12 cellular contexts compared by ENCODE assay signal in genomic region chr10:72567421-72567820, GRCh38. TPM values are rescaled to one million over a fixed set of nuclear protein-coding genes. Genes with fewer than 3 reads are reported as not detected.
A peak's percentile ranks its signal among the peaks of the same experiment; 100 is the strongest.
DNase-seq lines count a peak whose midpoint lies in the region; ATAC-seq, FAIRE-seq and TF ChIP-seq lines count a peak whose summit lies in the region.
"Had no signal": no experiment of that assay in that cellular context is flagged by ENCODE, and none has a peak within 500 bp of the region (broad histone marks: within the 10 kb centered on the region; RNA-seq: fewer than 3 reads in every experiment).

No MANE protein-coding gene starts in this region.

- peak; percentile 21 for ATAC-seq in foreskin keratinocyte
- no peak for ATAC-seq in HG03159 (IDR thresholded peaks at IDR 0.05; ENCODE audit: unreplicated experiment)
- ATAC-seq in HG03354 (IDR thresholded peaks at IDR 0.05; ENCODE audit: poor library complexity, severe bottlenecking, unreplicated experiment) = no peak
- no peak for ATAC-seq in sciatic nerve

- FAIRE-seq in H54 (lab: Jason Lieb, UNC) = peak; percentile 100

- H3K4me1 ChIP-seq in foreskin keratinocyte = no peaks in the 10 kb centered on the region

- no peak overlapping the region for H3K27ac ChIP-seq in foreskin keratinocyte

- no peak for TF ChIP-seq POLR2A in H54 (IDR thresholded peaks at IDR 0.05; ENCODE audit: low read depth, low read length)

- TF ChIP-seq CTCF in foreskin keratinocyte (conservative IDR thresholded peaks at IDR 0.05) = no peak

- intact Hi-C loops in sciatic nerve (cut with DNase I) = no loop called here

- DNase-seq in H54 (ENCODE audit: insufficient read length, low spot score) = peak; percentile 81
- DNase-seq in T1000 (lab: John Stamatoyannopoulos, UW) = peak; percentile 60
- peak; percentile 12 to 59 for DNase-seq in foreskin keratinocyte
- DNase-seq in stromal cell of bone marrow (ENCODE audit: low read depth) = peak; percentile 56
- no peak for DNase-seq in sciatic nerve (ENCODE audit: low spot score)
- DNase-seq: activated CD4-positive, alpha-beta T cell treated with anti-CD3 and anti-CD28 coated beads for 48 hours; activated naive CD4-positive, alpha-beta T cell treated with Interleukin-2 at 50 U/mL for 16 hours; NCI-H1694; spleen; stimulated activated naive CD4-positive, alpha-beta T cell treated with Interleukin-2 at 50 U/mL for 16 hours had no signal

- H3K27me3 ChIP-seq in foreskin keratinocyte = no peaks in the 10 kb centered on the region
- H3K27me3 ChIP-seq: spleen had no signal

RNA-seq across cellular contexts. Expression of gene MICU1, which starts 58.5 kb away (rescaled TPM):
- total RNA-seq in foreskin keratinocyte (29.4 and 31.3 TPM in 2 replicates), sciatic nerve (59.5 TPM)
- polyA plus RNA-seq in foreskin keratinocyte = 21.1 and 23.5 TPM in 2 replicates
